Comparison of ENCODE assay signal across 15 cellular contexts in genomic region chr1:204130178-204130577, GRCh38. TPM values are rescaled to one million over a fixed set of nuclear protein-coding genes. Genes with fewer than 3 reads are reported as not detected.
DNase-seq lines count a peak whose midpoint lies in the region; ATAC-seq and TF ChIP-seq lines count a peak whose summit lies in the region.
"Had no signal": no experiment of that assay in that cellular context is flagged by ENCODE, and none has a peak within 500 bp of the region (broad histone marks: within the 10 kb centered on the region; RNA-seq: fewer than 3 reads in every experiment).

No MANE protein-coding gene starts in this region.

- no peaks in the 10 kb centered on the region for H3K9me3 ChIP-seq in MG63
- H3K9me3 ChIP-seq in SK-N-SH = no peaks in the 10 kb centered on the region
- H3K9me3 ChIP-seq in mucosa of descending colon = no peaks in the 10 kb centered on the region
- H3K9me3 ChIP-seq in left lung = no peaks in the 10 kb centered on the region
- H3K9me3 ChIP-seq: BLaER1 had no signal

- H3K79me2 ChIP-seq in SK-N-SH (ENCODE audit: insufficient read depth) = no peaks in the 10 kb centered on the region

- ATAC-seq in mucosa of descending colon (peak; percentile 9), GM19397 (IDR thresholded peaks at IDR 0.05; ENCODE audit: unreplicated experiment) (no peak), left lung (no peak)

- H2AFZ ChIP-seq in SK-N-SH (ENCODE audit: low read depth) = no peak overlapping the region

- no peaks in the 10 kb centered on the region for H3K9me2 ChIP-seq in SK-N-SH

- peak overlapping the region; percentile 34; the same call in 1 of the 2 replicates for H3K4me2 ChIP-seq in SK-N-SH

- no peaks in the 10 kb centered on the region for H3K36me3 ChIP-seq in MG63
- no peaks in the 10 kb centered on the region for H3K36me3 ChIP-seq in SK-N-SH (replicated peaks in 1 of 2; ENCODE audit: control insufficient read depth in 1 of 2, insufficient read depth in 2 of 2, low read length in 1 of 2)
- H3K36me3 ChIP-seq in mucosa of descending colon (ENCODE audit: low read depth) = no peaks in the 10 kb centered on the region
- peaks cover 0 to 13% of the 10 kb centered on the region in 2 donors for H3K36me3 ChIP-seq in left lung
- H3K36me3 ChIP-seq: brain microvascular endothelial cell had no signal

- H3K27ac ChIP-seq in SK-N-SH (ENCODE audit: low read depth in 2 of 2, low read length in 1 of 2) (peak overlapping the region; percentile 91 to 93), left lung (peak overlapping the region in 1 of 2 donors; percentile 45)
- H3K27ac ChIP-seq: brain microvascular endothelial cell had no signal

- 0 out of 2 replicates have a peak, but pooled peaks have one; percentile 8 for TF ChIP-seq RAD21 in SK-N-SH (IDR thresholded peaks at IDR 0.05; ENCODE audit: low read length)

- no peak overlapping the region for H3K9ac ChIP-seq in SK-N-SH

- no peaks in the 10 kb centered on the region for H4K20me1 ChIP-seq in SK-N-SH (ENCODE audit: insufficient read depth)
- H4K20me1 ChIP-seq: BLaER1 had no signal

- 54% methylated on average over 4 of the region's 4 CpGs for WGBS in SK-N-SH (ENCODE audit: low lambda C conversion rate)

- POLR2A ChIA-PET in SK-N-SH (lab: Yijun Ruan, JAX) = interaction anchor here (1.1 to 3.7 kb wide), 4 partner anchors 21 to 268 kb away, joined by 3 to 25 read pairs (median 14); partner anchors contain the start of genes ETNK2, SNRPE and SOX13

- H3K4me1 ChIP-seq in SK-N-SH (ENCODE audit: control insufficient read depth in 1 of 2, insufficient read depth in 2 of 2, low read depth in 1 of 2, low read length in 1 of 2) (peaks cover 33 to 59% of the 10 kb centered on the region in 2 experiments), mucosa of descending colon (ENCODE audit: low read depth) (no peaks in the 10 kb centered on the region), left lung (peaks cover 6 to 32% of the 10 kb centered on the region in 2 donors)

- H3K27me3 ChIP-seq in MG63 = no peaks in the 10 kb centered on the region
- no peaks in the 10 kb centered on the region for H3K27me3 ChIP-seq in SK-N-SH (ENCODE audit: insufficient read depth)
- no peaks in the 10 kb centered on the region for H3K27me3 ChIP-seq in left lung
- H3K27me3 ChIP-seq: BLaER1, brain microvascular endothelial cell had no signal

- H3K4me3 ChIP-seq in MG63 (no peak overlapping the region), SK-N-SH (ENCODE audit: low read depth in 2 of 2, low read length in 1 of 2) (no peak overlapping the region), mucosa of descending colon (no peak overlapping the region), left lung (no peak overlapping the region)
- H3K4me3 ChIP-seq: BLaER1 had no signal

- intact Hi-C loops in mucosa of descending colon (cut with DNase I, micrococcal nuclease) = no loop called here
- intact Hi-C loops in left lung (cut with DNase I) = no loop called here

- DNase-seq in COR-L47 (lab: John Stamatoyannopoulos, UW) (peak; percentile 68), MG63 (peak; percentile 51), SK-N-SH (peak; percentile 80), mucosa of descending colon (no peak), HK-2 (ENCODE audit: unreplicated experiment) (no peak), left lung (no peak), NCI-H1930 (lab: John Stamatoyannopoulos, UW) (no peak)
- DNase-seq: activated CD4-positive, alpha-beta T cell treated with anti-CD3 and anti-CD28 coated beads, Interleukin-2, amount 10 ng/mL, durations not matched to agents 7 days and 5 days; activated effector memory CD4-positive, alpha-beta T cell treated with Interleukin-2 at 50 U/mL for 16 hours; stimulated activated CD4-positive, alpha-beta T cell treated with anti-CD3 and anti-CD28 coated beads, Interleukin-2, amount 100 ng/mL, for 24 hours; stimulated activated naive CD4-positive, alpha-beta T cell had no signal

- TF ChIP-seq CTCF in SK-N-SH (IDR thresholded peaks at IDR 0.05) (no peak), mucosa of descending colon (IDR thresholded peaks at IDR 0.05) (no peak), left lung (IDR thresholded peaks at IDR 0.05) (no peak)

- TF ChIP-seq EP300 in SK-N-SH (IDR thresholded peaks at IDR 0.05; ENCODE audit: borderline replicate concordance in 1 of 2, low read depth in 1 of 2, low read length in 1 of 2) = peak in 1 of 2 experiments; percentile 79; a peak in 2 of 4 replicates

- CTCF ChIA-PET in SK-N-SH (lab: Yijun Ruan, JAX) = interaction anchor here (0.6 to 14.7 kb wide), 27 partner anchors 10 to 788 kb away, joined by 3 to 421 read pairs (median 5); partner anchors contain the start of genes ETNK2, GOLT1A, PLEKHA6 and SNRPE

- H3F3A ChIP-seq in SK-N-SH (replicated peaks; ENCODE audit: insufficient read depth) = peaks cover 23% of the 10 kb centered on the region

TF ChIP-seq in SK-N-SH, 30 proteins besides CTCF, POLR2A, EP300 and RAD21:
- TF ChIP-seq MXI1 (IDR thresholded peaks at IDR 0.05; ENCODE audit: low read depth, low read length) = peak; percentile 60
- TF ChIP-seq RCOR1 (IDR thresholded peaks at IDR 0.05; ENCODE audit: low read length) = 0 out of 2 replicates have a peak, but pooled peaks have one; percentile 50
- TF ChIP-seq CHD2 (IDR thresholded peaks at IDR 0.05; ENCODE audit: low read length, partially characterized antibody) = peak; percentile 51
- no peak for TF ChIP-seq TEAD4 (IDR thresholded peaks at IDR 0.05; ENCODE audit: borderline replicate concordance, insufficient read depth)
- TF ChIP-seq RFX5 (IDR thresholded peaks at IDR 0.05; ENCODE audit: low read length) = peak; percentile 59
- no peak for TF ChIP-seq GABPA (IDR thresholded peaks at IDR 0.05; ENCODE audit: low read depth)
- TF ChIP-seq GATA2 (CRISPR knock-in tag; IDR thresholded peaks at IDR 0.05) = 0 out of 2 replicates have a peak, but pooled peaks have one; percentile 3
TF ChIP-seq in SK-N-SH: peak in this region for 5.

RNA-seq across cellular contexts. Expression of gene ETNK2, which starts 21.7 kb away (rescaled TPM):
- total RNA-seq in MG63 (2014; rRNA removed; shearing (Covaris generic); ENCODE audit: low replicate concordance) = 11.1 and 11.2 TPM in 2 replicates
- 16.1 and 20.1 TPM in 2 replicates for polyA plus RNA-seq in SK-N-SH (2012; rRNA removed)
- polyA plus RNA-seq in SK-N-SH (2012; cell fraction: cytosol; rRNA removed) = 16.7 and 18.3 TPM in 2 replicates
- polyA plus RNA-seq in SK-N-SH (2012; cell fraction: nucleus; rRNA removed) = 8.4 and 10.6 TPM in 2 replicates
- total RNA-seq in mucosa of descending colon = 1 to 10 TPM in 2 of 3 donors, under 1 TPM in 1; 0.20 to 6.8 (median 2.1) TPM
- total RNA-seq in left lung = 1 to 10 TPM; 2.6 to 6.4 TPM

RNA-seq across cellular contexts. Expression of gene REN, which starts 36.0 kb away (rescaled TPM):
- total RNA-seq in MG63 (2014; rRNA removed; shearing (Covaris generic); ENCODE audit: low replicate concordance) = not detected in 2 replicates
- polyA plus RNA-seq in SK-N-SH (2012; rRNA removed) = not detected in 2 replicates
- polyA plus RNA-seq in SK-N-SH (2012; cell fraction: cytosol; rRNA removed) = not detected in 2 replicates
- 0.05 TPM in 1 of 2 replicates, not detected in the other for polyA plus RNA-seq in SK-N-SH (2012; cell fraction: nucleus; rRNA removed)
- total RNA-seq in mucosa of descending colon = under 1 TPM in 2 of 3 donors, not detected in 1; 0.26 to 0.87 TPM
- total RNA-seq in left lung = 1 to 10 TPM in 1 of 2 donors, under 1 TPM in 1; 0.18 to 2.4 TPM
- total RNA-seq: activated CD4-positive, alpha-beta T cell treated with anti-CD3 and anti-CD28 coated beads, Interleukin-2, amount 10 ng/mL, durations not matched to agents 7 days and 5 days; T-helper 2 cell treated with Interferon-gamma antibody and Interleukin-4, amounts not matched to agents 100 ng/mL and 5 ng/mL, for 36 hours had no signal

RNA-seq across cellular contexts. Expression of gene SOX13, which starts 57.3 kb away (rescaled TPM):
- 0.86 and 2.1 TPM in 2 replicates for total RNA-seq in MG63 (2014; rRNA removed; shearing (Covaris generic); ENCODE audit: low replicate concordance)
- polyA plus RNA-seq in SK-N-SH (2012; rRNA removed) = 7.2 and 10.6 TPM in 2 replicates
- 4.4 and 6.1 TPM in 2 replicates for polyA plus RNA-seq in SK-N-SH (2012; cell fraction: cytosol; rRNA removed)
- polyA plus RNA-seq in SK-N-SH (2012; cell fraction: nucleus; rRNA removed) = 21.8 and 23.2 TPM in 2 replicates
- total RNA-seq in mucosa of descending colon (10 to 100 TPM; 39.8 to 69.2 (median 40.7) TPM), left lung (10 to 100 TPM; 41.7 to 45.0 TPM)

Comparison
In these comparisons a context has a peak if more than half of its experiments do, and no peak if none do; other contexts are left out.
1. DNase-seq: peak in COR-L47 (single experiment), MG63 (single experiment) and SK-N-SH (single experiment); none in mucosa of descending colon (0 of 3), HK-2 (single experiment), left lung (0 of 2) and NCI-H1930 (0 of 2).
2. RNA of gene SOX13, which starts 57.3 kb away (total RNA-seq): 41.7 to 45.0 TPM in left lung and 39.8 to 69.2 TPM in mucosa of descending colon; 0.86 to 2.1 TPM in MG63; every median in the first group is over 10 times any median in the second.